Comparison of ENCODE assay signal across 9 cellular contexts in the genomic region with DNA sequence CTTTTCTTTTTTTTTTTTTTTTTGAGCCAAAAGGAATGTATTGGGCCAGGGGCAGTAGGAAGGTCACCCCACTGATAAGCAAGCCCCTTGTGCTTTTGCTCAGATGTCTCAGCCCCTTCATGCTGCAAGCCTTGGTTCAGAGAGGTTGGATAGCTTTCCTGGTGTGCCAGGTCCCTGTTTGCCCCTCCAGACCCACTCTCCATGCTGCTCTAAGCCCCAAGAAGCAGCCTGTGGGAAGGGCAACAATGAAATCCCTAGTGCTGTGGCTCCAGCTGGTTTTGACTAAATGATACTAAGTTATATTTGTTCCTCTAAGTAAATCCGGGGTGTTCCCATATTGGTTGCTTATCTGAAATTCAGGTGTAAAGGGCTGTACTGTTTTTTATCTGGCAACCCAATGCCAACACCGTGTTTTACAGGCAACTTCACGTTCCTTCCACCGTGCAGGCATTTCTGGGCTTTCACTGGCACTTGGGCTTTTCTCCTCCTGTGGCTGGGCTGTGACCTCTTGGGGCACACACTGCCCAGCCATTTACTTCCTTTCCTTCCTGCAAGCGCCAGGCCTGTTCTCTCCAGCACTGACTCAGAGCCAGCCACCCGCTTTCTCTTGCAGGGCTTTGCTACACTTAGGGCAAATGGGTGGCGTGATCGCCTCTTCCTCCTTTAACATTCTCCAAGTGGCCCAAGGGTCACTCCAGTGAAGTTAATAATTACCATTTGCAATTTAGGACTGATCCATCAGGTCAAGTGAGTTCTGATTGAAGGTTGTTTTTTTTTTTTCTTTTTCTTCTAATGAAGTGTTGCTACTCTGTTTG. TPM values are rescaled to one million over a fixed set of nuclear protein-coding genes. Genes with fewer than 3 reads are reported as not detected.
DNase-seq lines count a peak whose midpoint lies in the region; ATAC-seq and TF ChIP-seq lines count a peak whose summit lies in the region.
"Had no signal": no experiment of that assay in that cellular context is flagged by ENCODE, and none has a peak within 500 bp of the region (broad histone marks: within the 10 kb centered on the region; RNA-seq: fewer than 3 reads in every experiment).

No MANE protein-coding gene starts in this region.

- H3K27me3 ChIP-seq in brain microvascular endothelial cell (replicated peaks) (no peaks in the 10 kb centered on the region), esophagus muscularis mucosa (no peaks in the 10 kb centered on the region)

- no peak overlapping the region for H3K4me3 Mint-ChIP-seq in stimulated activated naive B cell treated with anti-CD40 and anti-IgM and Interleukin-4, amounts not matched to agents 10 μg/mL and 1 μg/mL and 100 μg/mL, for 72 hours
- H3K4me3 Mint-ChIP-seq in activated CD4-positive, alpha-beta memory T cell treated with anti-CD3 and anti-CD28 coated beads, Interleukin-2, amount 10 ng/mL, durations not matched to agents 7 days and 5 days, result no peak overlapping the region

- peak overlapping the region; percentile 37 for H3K27ac Mint-ChIP-seq in stimulated activated naive B cell treated with anti-CD40 and anti-IgM and Interleukin-4, amounts not matched to agents 10 μg/mL and 1 μg/mL and 100 μg/mL, for 72 hours
- no peak overlapping the region for H3K27ac Mint-ChIP-seq in activated CD4-positive, alpha-beta memory T cell treated with anti-CD3 and anti-CD28 coated beads, Interleukin-2, amount 10 ng/mL, durations not matched to agents 7 days and 5 days

- peak; percentile 96 for ATAC-seq in left colon
- no peak for ATAC-seq in stimulated activated naive B cell treated with anti-CD40 and anti-IgM and Interleukin-4, amounts not matched to agents 10 μg/mL and 1 μg/mL and 100 μg/mL, for 72 hours (replicated peaks)

- H3K27me3 Mint-ChIP-seq in stimulated activated naive B cell treated with anti-CD40 and anti-IgM and Interleukin-4, amounts not matched to agents 10 μg/mL and 1 μg/mL and 100 μg/mL, for 72 hours, result peaks cover 0 to 9% of the 10 kb centered on the region in 2 donors
- peaks cover 7% of the 10 kb centered on the region for H3K27me3 Mint-ChIP-seq in activated CD4-positive, alpha-beta memory T cell treated with anti-CD3 and anti-CD28 coated beads, Interleukin-2, amount 10 ng/mL, durations not matched to agents 7 days and 5 days

- CTCF ChIA-PET in activated CD4-positive, alpha-beta memory T cell treated with anti-CD3 and anti-CD28 coated beads, Interleukin-2, amount 10 ng/mL, durations not matched to agents 7 days and 5 days (lab: Charles Lee), result interaction anchor here (1.1 kb wide), 1 partner anchor 10 kb away, joined by 3 read pairs; no protein-coding TSS in a partner anchor

- H3K9me3 ChIP-seq in esophagus muscularis mucosa, result no peaks in the 10 kb centered on the region

- TF ChIP-seq CTCF in LNCaP clone FGC (IDR thresholded peaks at IDR 0.05; ENCODE audit: control insufficient read depth, extremely low read depth, insufficient read depth) (no peak), brain microvascular endothelial cell (IDR thresholded peaks at IDR 0.05; ENCODE audit: low read depth, low read length, missing control alignments) (no peak), esophagus muscularis mucosa (IDR thresholded peaks at IDR 0.05) (no peak)

- in situ Hi-C loops in brain microvascular endothelial cell (cut with HindIII; ENCODE audit: low pct_ligation_motif_present, low sequenced_read_pairs), result no loop called here

- peak; percentile 67 for DNase-seq in LNCaP clone FGC (ENCODE audit: low read depth)
- DNase-seq in brain microvascular endothelial cell, result peak; percentile 30
- peak; percentile 69 to 88 for DNase-seq in left colon
- DNase-seq in stimulated activated naive B cell treated with anti-CD40 and anti-IgM and Interleukin-4, amounts not matched to agents 10 μg/mL and 1 μg/mL and 100 μg/mL, for 72 hours, result no peak
- no peak for DNase-seq in activated CD4-positive, alpha-beta memory T cell treated with anti-CD3 and anti-CD28 coated beads, Interleukin-2, amount 10 ng/mL, durations not matched to agents 7 days and 5 days
- DNase-seq in esophagus muscularis mucosa (ENCODE audit: extremely low spot score), result no peak
- no peak for DNase-seq in NCI-H748 (lab: John Stamatoyannopoulos, UW; ENCODE audit: unreplicated experiment)
- no peak for DNase-seq in epidermal melanocyte (ENCODE audit: insufficient read length, low spot score)
- DNase-seq: T-helper 2 cell had no signal

- no peaks in the 10 kb centered on the region for H3K36me3 ChIP-seq in brain microvascular endothelial cell (replicated peaks)
- H3K36me3 ChIP-seq in esophagus muscularis mucosa, result peaks cover 0 to 12% (median 3%) of the 10 kb centered on the region in 4 donors

- H3K4me1 ChIP-seq in esophagus muscularis mucosa, result peaks cover 0 to 10% (median 0%) of the 10 kb centered on the region in 4 donors

- H3K4me3 ChIP-seq in LNCaP clone FGC (ENCODE audit: low read depth, low read length) (no peak overlapping the region), brain microvascular endothelial cell (ENCODE audit: low read depth, low read length) (no peak overlapping the region), esophagus muscularis mucosa (no peak overlapping the region)

- intact Hi-C loops in left colon (cut with DNase I, micrococcal nuclease) (no loop called here), esophagus muscularis mucosa (cut with DNase I) (no loop called here)

- POLR2A ChIA-PET in activated CD4-positive, alpha-beta memory T cell treated with anti-CD3 and anti-CD28 coated beads, Interleukin-2, amount 10 ng/mL, durations not matched to agents 7 days and 5 days (lab: Charles Lee), result no interaction called here

- no peaks in the 10 kb centered on the region for H3K4me1 Mint-ChIP-seq in stimulated activated naive B cell treated with anti-CD40 and anti-IgM and Interleukin-4, amounts not matched to agents 10 μg/mL and 1 μg/mL and 100 μg/mL, for 72 hours
- no peaks in the 10 kb centered on the region for H3K4me1 Mint-ChIP-seq in activated CD4-positive, alpha-beta memory T cell treated with anti-CD3 and anti-CD28 coated beads, Interleukin-2, amount 10 ng/mL, durations not matched to agents 7 days and 5 days

- no peak for TF ChIP-seq EP300 in esophagus muscularis mucosa (IDR thresholded peaks at IDR 0.05)

- H3K36me3 Mint-ChIP-seq in stimulated activated naive B cell treated with anti-CD40 and anti-IgM and Interleukin-4, amounts not matched to agents 10 μg/mL and 1 μg/mL and 100 μg/mL, for 72 hours, result no peaks in the 10 kb centered on the region
- no peaks in the 10 kb centered on the region for H3K36me3 Mint-ChIP-seq in activated CD4-positive, alpha-beta memory T cell treated with anti-CD3 and anti-CD28 coated beads, Interleukin-2, amount 10 ng/mL, durations not matched to agents 7 days and 5 days (ENCODE audit: low read depth)

- H3K27ac ChIP-seq in brain microvascular endothelial cell (no peak overlapping the region), esophagus muscularis mucosa (replicated peaks in 1 of 4) (no peak overlapping the region)

- no peak for TF ChIP-seq POLR2A in esophagus muscularis mucosa (IDR thresholded peaks at IDR 0.05; ENCODE audit: low read depth)

- 78% methylated on average over 8 of the region's 8 CpGs for WGBS in esophagus muscularis mucosa

- no peaks in the 10 kb centered on the region for H3K9me3 Mint-ChIP-seq in stimulated activated naive B cell treated with anti-CD40 and anti-IgM and Interleukin-4, amounts not matched to agents 10 μg/mL and 1 μg/mL and 100 μg/mL, for 72 hours
- H3K9me3 Mint-ChIP-seq in activated CD4-positive, alpha-beta memory T cell treated with anti-CD3 and anti-CD28 coated beads, Interleukin-2, amount 10 ng/mL, durations not matched to agents 7 days and 5 days, result no peaks in the 10 kb centered on the region

RNA-seq across cellular contexts. Expression of a gene that starts 21.6 kb away (rescaled TPM):
- 1 to 10 TPM; 9.0 to 9.2 TPM for total RNA-seq in left colon
- under 1 TPM; 0.20 to 0.35 TPM for total RNA-seq in activated CD4-positive, alpha-beta memory T cell treated with anti-CD3 and anti-CD28 coated beads, Interleukin-2, amount 10 ng/mL, durations not matched to agents 7 days and 5 days
- 10 to 100 TPM; 19.9 to 31.0 (median 22.3) TPM for total RNA-seq in esophagus muscularis mucosa

RNA-seq across cellular contexts. Expression of a gene that starts 36.0 kb away (rescaled TPM):
- total RNA-seq in left colon (10 to 100 TPM; 29.2 to 39.0 TPM), esophagus muscularis mucosa (10 to 100 TPM; 27.7 to 45.7 (median 39.7) TPM)
- 10 to 100 TPM; 52.1 to 52.5 TPM for total RNA-seq in activated CD4-positive, alpha-beta memory T cell treated with anti-CD3 and anti-CD28 coated beads, Interleukin-2, amount 10 ng/mL, durations not matched to agents 7 days and 5 days

Comparison
In these comparisons a context has a peak if more than half of its experiments do, and no peak if none do; other contexts are left out.
1. DNase-seq: peak in LNCaP clone FGC (single experiment), brain microvascular endothelial cell (single experiment) and left colon (2 of 2); none in stimulated activated naive B cell treated with anti-CD40 and anti-IgM and Interleukin-4, amounts not matched to agents 10 μg/mL and 1 μg/mL and 100 μg/mL, for 72 hours (single experiment), activated CD4-positive, alpha-beta memory T cell treated with anti-CD3 and anti-CD28 coated beads, Interleukin-2, amount 10 ng/mL, durations not matched to agents 7 days and 5 days (single experiment), esophagus muscularis mucosa (single experiment), NCI-H748 (single experiment) and epidermal melanocyte (single experiment).
2. RNA of a gene that starts 21.6 kb away (total RNA-seq): 19.9 to 31.0 TPM in esophagus muscularis mucosa and 9.0 to 9.2 TPM in left colon; 0.20 to 0.35 TPM in activated CD4-positive, alpha-beta memory T cell treated with anti-CD3 and anti-CD28 coated beads, Interleukin-2, amount 10 ng/mL, durations not matched to agents 7 days and 5 days; every median in the first group is over 4 times any median in the second.